Comparison of ENCODE assay signal across 21 cellular contexts in the genomic region with DNA sequence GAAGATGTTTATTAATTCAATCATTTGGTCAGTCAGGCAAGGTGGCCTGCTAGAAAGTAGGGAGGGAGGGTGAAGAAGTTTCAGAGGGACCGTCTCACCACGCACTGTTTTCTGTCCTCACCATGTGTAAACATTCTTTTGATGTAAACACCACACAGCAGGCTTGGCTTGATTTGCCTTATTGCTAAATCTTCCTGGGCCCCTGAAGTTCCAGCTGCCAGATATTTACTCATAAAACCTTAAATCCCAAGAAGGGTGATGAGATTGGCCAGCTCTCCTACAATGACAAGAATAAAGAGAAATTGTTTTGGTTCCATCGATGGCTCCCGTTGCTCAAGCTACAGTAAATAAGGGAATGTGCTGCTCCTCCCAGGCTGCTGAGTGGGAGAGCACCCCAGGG.
A peak's percentile ranks its signal among the peaks of the same experiment; 100 is the strongest.
DNase-seq lines count a peak whose midpoint lies in the region; TF ChIP-seq lines count a peak whose summit lies in the region.
"Had no signal": no experiment of that assay in that cellular context is flagged by ENCODE, and none has a peak within 500 bp of the region (broad histone marks: within the 10 kb centered on the region; RNA-seq: fewer than 3 reads in every experiment).

No MANE protein-coding gene starts in this region.

- no peak overlapping the region for H4K91ac ChIP-seq in neuronal stem cell (ENCODE audit: low read depth, low read length, poor library complexity)

- H3K9me3 ChIP-seq in mammary epithelial cell (replicated peaks; ENCODE audit: insufficient read depth, low read length) (no peaks in the 10 kb centered on the region), neuronal stem cell (replicated peaks in 1 of 2; ENCODE audit: control insufficient read depth in 2 of 2, insufficient read depth in 1 of 2, low read depth in 1 of 2, low read length in 2 of 2) (peaks cover 2 to 14% of the 10 kb centered on the region in 2 donors), PC-9 (ENCODE audit: insufficient read depth, low read depth) (no peaks in the 10 kb centered on the region)

- no peak overlapping the region for H3K4me2 ChIP-seq in mammary epithelial cell (ENCODE audit: insufficient read depth, low read depth, low read length)
- H3K4me2 ChIP-seq in neuronal stem cell (ENCODE audit: insufficient read depth, low read length, poor library complexity, severe bottlenecking), result no peak overlapping the region
- H3K4me2 ChIP-seq in PC-9, result no peak overlapping the region

- H3K4me3 Mint-ChIP-seq in MCF 10A (ENCODE audit: unreplicated experiment), result no peak overlapping the region
- no peak overlapping the region for H3K4me3 Mint-ChIP-seq in HFFc6
- no peak overlapping the region for H3K4me3 Mint-ChIP-seq in osteocyte (ENCODE audit: unreplicated experiment)
- H3K4me3 Mint-ChIP-seq: B cell; CD4-positive, CD25-positive, alpha-beta regulatory T cell had no signal

- no peak overlapping the region for H2AK5ac ChIP-seq in neuronal stem cell (ENCODE audit: low read depth, low read length)

- H3K4me3 ChIP-seq in mammary epithelial cell (replicated peaks in 1 of 3; ENCODE audit: insufficient read depth in 1 of 3, low read depth in 2 of 3, low read length in 3 of 3), result no peak overlapping the region
- H3K4me3 ChIP-seq in neuronal stem cell (ENCODE audit: low read length in 2 of 2), result no peak overlapping the region
- no peak overlapping the region for H3K4me3 ChIP-seq in PC-9

- no peak overlapping the region for H3K23ac ChIP-seq in neuronal stem cell (ENCODE audit: low read depth, low read length, poor library complexity)

- H3K27me3 Mint-ChIP-seq in MCF 10A (ENCODE audit: insufficient read depth, unreplicated experiment), result no peaks in the 10 kb centered on the region
- H3K27me3 Mint-ChIP-seq in HFFc6 (ENCODE audit: insufficient read depth), result peaks cover 8% of the 10 kb centered on the region
- H3K27me3 Mint-ChIP-seq in osteocyte (ENCODE audit: unreplicated experiment), result no peaks in the 10 kb centered on the region
- H3K27me3 Mint-ChIP-seq: B cell had no signal

- H3K79me1 ChIP-seq in neuronal stem cell (ENCODE audit: low read depth, low read length), result no peaks in the 10 kb centered on the region

- H4K20me1 ChIP-seq in mammary epithelial cell (ENCODE audit: insufficient read depth, low read length) (no peaks in the 10 kb centered on the region), PC-9 (ENCODE audit: insufficient read depth) (no peaks in the 10 kb centered on the region)

- TF ChIP-seq CTCF in MCF 10A (IDR thresholded peaks at IDR 0.05; ENCODE audit: unreplicated experiment) (no peak), mammary epithelial cell (conservative IDR thresholded peaks at IDR 0.05 in 1 of 2, IDR thresholded peaks at IDR 0.05 in 1 of 2; ENCODE audit: extremely low read depth in 1 of 2, insufficient read depth in 1 of 2, low read depth in 1 of 2, low read length in 2 of 2) (no peak), HFFc6 (IDR thresholded peaks at IDR 0.05) (no peak), PC-9 (conservative IDR thresholded peaks at IDR 0.05) (no peak), osteocyte (IDR thresholded peaks at IDR 0.05) (no peak)

- H2BK120ac ChIP-seq in neuronal stem cell (ENCODE audit: low read depth, low read length), result no peak overlapping the region

- H2BK15ac ChIP-seq in neuronal stem cell (ENCODE audit: low read length), result no peak overlapping the region

- H3K27ac ChIP-seq in mammary epithelial cell (ENCODE audit: insufficient read depth, low read depth, low read length) (no peak overlapping the region), neuronal stem cell (replicated peaks; ENCODE audit: low read length) (no peak overlapping the region), PC-9 (no peak overlapping the region)
- H3K27ac ChIP-seq: RWPE1 had no signal

- H4K8ac ChIP-seq in neuronal stem cell (ENCODE audit: low read depth, low read length), result no peak overlapping the region

- H3K9me3 Mint-ChIP-seq in MCF 10A (ENCODE audit: unreplicated experiment) (peaks cover 7% of the 10 kb centered on the region), HFFc6 (peaks cover 8% of the 10 kb centered on the region), osteocyte (ENCODE audit: unreplicated experiment) (peaks cover 28% of the 10 kb centered on the region)

- H3K9ac ChIP-seq in mammary epithelial cell (ENCODE audit: insufficient read depth, low read length) (no peak overlapping the region), neuronal stem cell (ENCODE audit: low read depth, low read length, poor library complexity) (no peak overlapping the region)

- H3K27me3 ChIP-seq in mammary epithelial cell (ENCODE audit: insufficient read depth, low read length) (no peaks in the 10 kb centered on the region), neuronal stem cell (ENCODE audit: control insufficient read depth in 3 of 3, insufficient read depth in 3 of 3, low read depth in 1 of 3, low read length in 3 of 3) (no peaks in the 10 kb centered on the region), PC-9 (ENCODE audit: insufficient read depth, low read depth) (peaks cover 37% of the 10 kb centered on the region)

- CTCF ChIA-PET in MCF 10A (lab: Yijun Ruan, JAX) (no interaction called here), mammary epithelial cell (lab: Charles Lee; ENCODE audit: low non-redundant PET) (no interaction called here), PC-9 (lab: Charles Lee) (no interaction called here)

- intact Hi-C loops in MCF 10A (cut with micrococcal nuclease) (no loop called here), mammary epithelial cell (cut with micrococcal nuclease) (no loop called here), PC-9 (cut with micrococcal nuclease; ENCODE audit: unreplicated experiment) (no loop called here), posterior cingulate gyrus (cut with DNase I) (no loop called here)

- no peak overlapping the region for H2BK12ac ChIP-seq in neuronal stem cell (ENCODE audit: low read length)

- H3K4me1 ChIP-seq in mammary epithelial cell (ENCODE audit: insufficient read depth, low read length) (peaks cover 6% of the 10 kb centered on the region), neuronal stem cell (ENCODE audit: control insufficient read depth in 2 of 2, insufficient read depth in 1 of 2, low read depth in 1 of 2, low read length in 2 of 2) (no peaks in the 10 kb centered on the region), PC-9 (replicated peaks; ENCODE audit: insufficient read depth) (no peaks in the 10 kb centered on the region)

- H2BK5ac ChIP-seq in neuronal stem cell (ENCODE audit: low read length), result no peak overlapping the region

- WGBS in mammary epithelial cell (ENCODE audit: low coverage, missing lambda C conversion rate), result 62% methylated on average over 3 of the region's 4 CpGs
- no CpG with 5 or more reads among the region's 4 CpGs for WGBS in neuronal stem cell (ENCODE audit: extremely low coverage in 2 of 2, insufficient read length in 2 of 2, insufficient replicate concordance in 1 of 2), 2 donors

- H2AFZ ChIP-seq in mammary epithelial cell (ENCODE audit: low read depth, low read length), result no peak overlapping the region
- H2AFZ ChIP-seq in neuronal stem cell (ENCODE audit: low read length), result peak overlapping the region; percentile 55
- no peak overlapping the region for H2AFZ ChIP-seq in PC-9

- H3K27ac Mint-ChIP-seq in MCF 10A (ENCODE audit: low read depth, unreplicated experiment) (no peak overlapping the region), HFFc6 (no peak overlapping the region), osteocyte (ENCODE audit: unreplicated experiment) (no peak overlapping the region)
- H3K27ac Mint-ChIP-seq: B cell; CD4-positive, CD25-positive, alpha-beta regulatory T cell had no signal

- peaks cover 7% of the 10 kb centered on the region for H3K36me3 Mint-ChIP-seq in MCF 10A (ENCODE audit: insufficient read depth, unreplicated experiment)
- H3K36me3 Mint-ChIP-seq in HFFc6 (ENCODE audit: low read depth), result peaks cover 7% of the 10 kb centered on the region
- peaks cover 12% of the 10 kb centered on the region for H3K36me3 Mint-ChIP-seq in osteocyte (ENCODE audit: unreplicated experiment)
- H3K36me3 Mint-ChIP-seq: CD4-positive, CD25-positive, alpha-beta regulatory T cell had no signal

- peak; percentile 45 for DNase-seq in MCF 10A (ENCODE audit: unreplicated experiment)
- DNase-seq in mammary epithelial cell, result no peak
- peak; percentile 36 for DNase-seq in fibroblast of peridontal ligament (ENCODE audit: extremely low read depth)
- DNase-seq in neuronal stem cell (ENCODE audit: low spot score), result no peak
- no peak for DNase-seq in HFFc6
- DNase-seq in PC-9, result no peak
- no peak for DNase-seq in osteocyte (ENCODE audit: extremely low spot score, unreplicated experiment)
- no peak for DNase-seq in posterior cingulate gyrus
- DNase-seq: 8988T; CD4-positive, CD25-positive, alpha-beta regulatory T cell; COR-L47; DMS 273 treated with DMSO at 0.1 percent for 48 hours; KBM-7; NCI-H1417; NCI-H187; NCI-H2107; NCI-H510A; PC-3; SIG-M5 had no signal

- H3F3A ChIP-seq in PC-9 (ENCODE audit: insufficient read depth, low read depth), result no peaks in the 10 kb centered on the region

- peak overlapping the region; percentile 31 for H3K14ac ChIP-seq in neuronal stem cell (ENCODE audit: low read length)

- H3K18ac ChIP-seq in neuronal stem cell (ENCODE audit: low read length), result peak overlapping the region; percentile 73

- POLR2A ChIA-PET in MCF 10A (lab: Yijun Ruan, JAX), result no interaction called here
- POLR2A ChIA-PET in PC-9 (lab: Charles Lee; ENCODE audit: unreplicated experiment), result no interaction called here

- H3K79me2 ChIP-seq in mammary epithelial cell (ENCODE audit: insufficient read depth, low read length), result no peaks in the 10 kb centered on the region
- H3K79me2 ChIP-seq in PC-9 (ENCODE audit: low read depth), result no peaks in the 10 kb centered on the region

- H3K4ac ChIP-seq in neuronal stem cell (ENCODE audit: low read length), result no peak overlapping the region

- no peaks in the 10 kb centered on the region for H3K9me2 ChIP-seq in PC-9 (ENCODE audit: insufficient read depth)

- BruUV-seq in MCF 10A (replicated peaks; lab: Mats Ljungman, UMichigan) (no TSS peak), mammary epithelial cell (replicated peaks; lab: Mats Ljungman, UMichigan) (no TSS peak), PC-9 (replicated peaks; lab: Mats Ljungman, UMichigan) (no TSS peak)

- peaks cover 15% of the 10 kb centered on the region for H3K4me1 Mint-ChIP-seq in MCF 10A (ENCODE audit: insufficient read depth, unreplicated experiment)
- H3K4me1 Mint-ChIP-seq in HFFc6 (ENCODE audit: low read depth), result peaks cover 21% of the 10 kb centered on the region
- peaks cover 11% of the 10 kb centered on the region for H3K4me1 Mint-ChIP-seq in osteocyte (ENCODE audit: unreplicated experiment)
- H3K4me1 Mint-ChIP-seq: B cell; CD4-positive, CD25-positive, alpha-beta regulatory T cell had no signal

- H3K36me3 ChIP-seq in mammary epithelial cell (ENCODE audit: insufficient read depth, low read length) (no peaks in the 10 kb centered on the region), neuronal stem cell (replicated peaks in 1 of 2; ENCODE audit: control insufficient read depth in 2 of 2, insufficient read depth in 2 of 2, low read length in 2 of 2) (no peaks in the 10 kb centered on the region), PC-9 (ENCODE audit: low read depth) (no peaks in the 10 kb centered on the region)

- in situ Hi-C loops in mammary epithelial cell (cut with MboI; ENCODE audit: low sequenced_read_pairs in 2 of 2), result no loop called here

- dilution Hi-C loops in mammary epithelial cell (cut with HindIII; ENCODE audit: low sequenced_read_pairs), result no loop called here

Comparison
In these comparisons a context has a peak if more than half of its experiments do, and no peak if none do; other contexts are left out.
1. DNase-seq: peak in MCF 10A (single experiment) and fibroblast of peridontal ligament (single experiment); none in mammary epithelial cell (single experiment), neuronal stem cell (single experiment), HFFc6 (single experiment), PC-9 (0 of 2), osteocyte (single experiment) and posterior cingulate gyrus (0 of 10).